ENCODE assay signal across 1 cellular context in genomic region chr2:189188446-189188845, GRCh38.
TF ChIP-seq lines count a peak whose summit lies in the region.

No MANE protein-coding gene starts in this region.

TF ChIP-seq in HepG2, 621 proteins besides CTCF, POLR2A, EP300 and RAD21:
- TF ChIP-seq ZNF18 (CRISPR knock-in tag; IDR thresholded peaks at IDR 0.05; ENCODE audit: insufficient replicate concordance) (no peak), TAF1 (CRISPR knock-in tag; IDR thresholded peaks at IDR 0.05) (no peak), BRD4 (CRISPR knock-in tag; IDR thresholded peaks at IDR 0.05) (no peak), MEIS1 (CRISPR knock-in tag; IDR thresholded peaks at IDR 0.05; ENCODE audit: borderline replicate concordance) (no peak), SRF (IDR thresholded peaks at IDR 0.05; ENCODE audit: low read depth, low read length) (no peak), ZNF609 (CRISPR knock-in tag; IDR thresholded peaks at IDR 0.05; ENCODE audit: borderline replicate concordance) (no peak), SP4 (CRISPR knock-in tag; IDR thresholded peaks at IDR 0.05) (no peak), NFE2 (CRISPR knock-in tag; IDR thresholded peaks at IDR 0.05) (no peak), SRSF9 (IDR thresholded peaks at IDR 0.05; ENCODE audit: borderline replicate concordance, insufficient read depth, low read depth, low read length, poor library complexity, severe bottlenecking) (no peak), NBN (conservative IDR thresholded peaks at IDR 0.05) (no peak), CREBL2 (CRISPR knock-in tag; IDR thresholded peaks at IDR 0.05; ENCODE audit: borderline replicate concordance) (no peak), HOXA7 (CRISPR knock-in tag; IDR thresholded peaks at IDR 0.05) (no peak), BHLHE40 (IDR thresholded peaks at IDR 0.05; ENCODE audit: low read length) (no peak), ZBTB21 (CRISPR knock-in tag; IDR thresholded peaks at IDR 0.05) (no peak), ZNF382 (CRISPR knock-in tag; IDR thresholded peaks at IDR 0.05; ENCODE audit: borderline replicate concordance) (no peak), ZNF430 (CRISPR knock-in tag; IDR thresholded peaks at IDR 0.05) (no peak), CEBPB (IDR thresholded peaks at IDR 0.05; ENCODE audit: borderline replicate concordance, low read depth, low read length) (no peak), KLF13 (CRISPR knock-in tag; IDR thresholded peaks at IDR 0.05) (no peak), PRDM15 (CRISPR knock-in tag; IDR thresholded peaks at IDR 0.05) (no peak), KDM3A (CRISPR knock-in tag; IDR thresholded peaks at IDR 0.05; ENCODE audit: low read depth) (no peak)
